1 cellular context compared by ENCODE assay signal in genomic region chr2:64700133-64700809, GRCh38.
TF ChIP-seq lines count a peak whose summit lies in the region.

No MANE protein-coding gene starts in this region.

TF ChIP-seq in WTC11, 78 proteins besides CTCF, POLR2A, EP300 and RAD21 (continued from another document):
- TF ChIP-seq ARID4B (CRISPR knock-in tag; IDR thresholded peaks at IDR 0.05; ENCODE audit: borderline replicate concordance) (no peak), ZNF263 (CRISPR knock-in tag; IDR thresholded peaks at IDR 0.05; ENCODE audit: low read depth) (no peak)
